ENCODE assay signal across 9 cellular contexts in genomic region chr17:44636562-44636961, GRCh38. TPM values are rescaled to one million over a fixed set of nuclear protein-coding genes. Genes with fewer than 3 reads are reported as not detected.
A peak's percentile ranks its signal among the peaks of the same experiment; 100 is the strongest.
DNase-seq lines count a peak whose midpoint lies in the region; FAIRE-seq and TF ChIP-seq lines count a peak whose summit lies in the region.
"Had no signal": no experiment of that assay in that cellular context is flagged by ENCODE, and none has a peak within 500 bp of the region (broad histone marks: within the 10 kb centered on the region; RNA-seq: fewer than 3 reads in every experiment).

No MANE protein-coding gene starts in this region.

- no peaks in the 10 kb centered on the region for H3K9me3 Mint-ChIP-seq in mesothelial cell of epicardium

- TF ChIP-seq CTCF in GM13977 (IDR thresholded peaks at IDR 0.05; ENCODE audit: extremely low read depth, insufficient read depth, missing control alignments) (peak; percentile 29), mesothelial cell of epicardium (IDR thresholded peaks at IDR 0.05; ENCODE audit: unreplicated experiment) (peak; percentile 28)

- DNase-seq in GM13977 (ENCODE audit: low spot score) (no peak), NCI-H2227 (lab: John Stamatoyannopoulos, UW; ENCODE audit: unreplicated experiment) (peak; percentile 30), cerebellar cortex (ENCODE audit: low spot score) (peak; percentile 43), mesothelial cell of epicardium (ENCODE audit: low spot score in 2 of 2, unreplicated experiment in 2 of 2) (no peak), HuH-7 (ENCODE audit: low spot score) (no peak), GM12892 (ENCODE audit: insufficient read length) (no peak), substantia nigra (lab: John Stamatoyannopoulos, UW) (no peak)
- DNase-seq in stimulated activated naive CD4-positive, alpha-beta T cell treated with Interleukin-2 at 50 U/mL for 16 hours (lab: John Stamatoyannopoulos, UW): no peak
- DNase-seq: right cardiac atrium had no signal

- FAIRE-seq in GM12892 (lab: Jason Lieb, UNC): no peak

- H3K27ac Mint-ChIP-seq in mesothelial cell of epicardium: no peak overlapping the region

- H3K4me1 Mint-ChIP-seq in mesothelial cell of epicardium: no peaks in the 10 kb centered on the region

- H3K27me3 Mint-ChIP-seq in mesothelial cell of epicardium (ENCODE audit: low read depth): no peaks in the 10 kb centered on the region

- TF ChIP-seq POLR2A in GM12892 (IDR thresholded peaks at IDR 0.05; ENCODE audit: low read depth, low read length): no peak

- no peaks in the 10 kb centered on the region for H3K36me3 Mint-ChIP-seq in mesothelial cell of epicardium

- H3K4me3 Mint-ChIP-seq in mesothelial cell of epicardium: no peak overlapping the region

- H3K27ac ChIP-seq in substantia nigra (ENCODE audit: low read depth, low read length, poor library complexity, severe bottlenecking): no peak overlapping the region

- in situ Hi-C loops in GM13977 (cut with MboI; ENCODE audit: low pct_unique_long_range_greater_than_20kb, low sequenced_read_pairs, unreplicated experiment): no loop called here

RNA-seq across cellular contexts. Expression of gene MEIOC, which starts 19.7 kb away (rescaled TPM):
- 0.11 to 0.66 TPM (median 0.18 TPM) in 3 replicates for total RNA-seq in mesothelial cell of epicardium
- 0.19 TPM for polyA plus RNA-seq in GM12892 (2012; ENCODE audit: missing spikeins)

RNA-seq across cellular contexts. Expression of gene CCDC43, which starts 53.0 kb away (rescaled TPM):
- 20.6 to 25.7 TPM (median 24.9 TPM) in 3 replicates for total RNA-seq in mesothelial cell of epicardium
- 20.4 TPM for polyA plus RNA-seq in GM12892 (2012; ENCODE audit: missing spikeins)

Comparison
In these comparisons a context has a peak if more than half of its experiments do, and no peak if none do; other contexts are left out.
1. DNase-seq: peak in NCI-H2227 (single experiment) and cerebellar cortex (single experiment); none in GM13977 (single experiment), mesothelial cell of epicardium (0 of 2), HuH-7 (single experiment), stimulated activated naive CD4-positive, alpha-beta T cell treated with Interleukin-2 at 50 U/mL for 16 hours (single experiment), GM12892 (single experiment) and substantia nigra (0 of 49).